11 cellular contexts compared by ENCODE assay signal in genomic region chr22:45235851-45236342, GRCh38. TPM values are rescaled to one million over a fixed set of nuclear protein-coding genes. Genes with fewer than 3 reads are reported as not detected.
DNase-seq lines count a peak whose midpoint lies in the region; ATAC-seq, FAIRE-seq and TF ChIP-seq lines count a peak whose summit lies in the region.
"Had no signal": no experiment of that assay in that cellular context is flagged by ENCODE, and none has a peak within 500 bp of the region (broad histone marks: within the 10 kb centered on the region; RNA-seq: fewer than 3 reads in every experiment).

No MANE protein-coding gene starts in this region.

- H3K4me2 ChIP-seq in BLaER1 treated with 17β-estradiol and CSF1 and Interleukin-3, amounts not matched to agents 10 nM and 100 nM = peak overlapping the region; percentile 94 to 100 (median 97)

- H3K9me3 ChIP-seq in BLaER1 treated with 17β-estradiol and CSF1 and Interleukin-3, amounts not matched to agents 10 nM and 100 nM (replicated peaks in 1 of 11) = no peaks in the 10 kb centered on the region
- H3K9me3 ChIP-seq: psoas muscle had no signal

- H3K27ac ChIP-seq in BLaER1 treated with 17β-estradiol and CSF1 and Interleukin-3, amounts not matched to agents 10 nM and 100 nM = peak overlapping the region; percentile 32 to 92 (median 87); a peak in 21 of 22 replicates
- H3K27ac ChIP-seq in cingulate gyrus (ENCODE audit: low read depth, low read length) = peak overlapping the region; percentile 65
- H3K27ac ChIP-seq: psoas muscle had no signal

- peaks cover 39 to 93% (median 70%) of the 10 kb centered on the region in 11 experiments for H4K20me1 ChIP-seq in BLaER1 treated with 17β-estradiol and CSF1 and Interleukin-3, amounts not matched to agents 10 nM and 100 nM

- DNase-seq in GM19239 (ENCODE audit: insufficient read length, low spot score) (peak; percentile 37), G401 (ENCODE audit: low spot score) (no peak), NCI-H1930 (lab: John Stamatoyannopoulos, UW) (no peak), GM12892 (ENCODE audit: insufficient read length) (no peak), activated T-cell treated with anti-CD3 and anti-CD28 coated beads for 4 hours (no peak)
- DNase-seq: islet precursor cell had no signal

- peaks cover 12 to 50% (median 25%) of the 10 kb centered on the region in 11 experiments; a peak in 17 of 22 replicates for H3K36me3 ChIP-seq in BLaER1 treated with 17β-estradiol and CSF1 and Interleukin-3, amounts not matched to agents 10 nM and 100 nM

- peak; percentile 87 for FAIRE-seq in GM19239 (lab: Jason Lieb, UNC)
- no peak for FAIRE-seq in GM12892 (lab: Jason Lieb, UNC)

- peaks cover 85 to 92% (median 91%) of the 10 kb centered on the region in 10 experiments for H3K4me1 ChIP-seq in BLaER1 treated with 17β-estradiol and CSF1 and Interleukin-3, amounts not matched to agents 10 nM and 100 nM
- H3K4me1 ChIP-seq: psoas muscle had no signal

- ATAC-seq in HG03571 (IDR thresholded peaks at IDR 0.05; ENCODE audit: unreplicated experiment) = peak; percentile 19

- H3K9ac ChIP-seq in BLaER1 treated with 17β-estradiol and CSF1 and Interleukin-3, amounts not matched to agents 10 nM and 100 nM = peak overlapping the region; percentile 48 to 88 (median 79)

- no peak for TF ChIP-seq POLR2A in GM12892 (IDR thresholded peaks at IDR 0.05; ENCODE audit: low read depth, low read length)

- peak overlapping the region; percentile 31 to 64 (median 48) for H3K4me3 ChIP-seq in BLaER1 treated with 17β-estradiol and CSF1 and Interleukin-3, amounts not matched to agents 10 nM and 100 nM
- H3K4me3 ChIP-seq: psoas muscle had no signal

- H3K27me3 ChIP-seq in BLaER1 treated with 17β-estradiol and CSF1 and Interleukin-3, amounts not matched to agents 10 nM and 100 nM = no peaks in the 10 kb centered on the region

- in situ Hi-C loops in G401 (cut with HindIII; ENCODE audit: low sequenced_read_pairs) = no loop called here

RNA-seq across cellular contexts. Expression of gene KIAA0930, which starts 4.8 kb away (rescaled TPM):
- total RNA-seq in G401 (2014; rRNA removed; shearing (Covaris generic)) = 32.8 and 71.4 TPM in 2 replicates
- polyA plus RNA-seq in GM12892 (2012; ENCODE audit: missing spikeins) = 32.5 TPM

RNA-seq across cellular contexts. Expression of gene UPK3A, which starts 48.9 kb away (rescaled TPM):
- not detected in 2 replicates for total RNA-seq in G401 (2014; rRNA removed; shearing (Covaris generic))
- not detected for polyA plus RNA-seq in GM12892 (2012; ENCODE audit: missing spikeins)
- total RNA-seq: M059J had no signal
